1 cellular context compared by ENCODE assay signal in genomic region chr20:51594999-51595532, GRCh38.
A peak's percentile ranks its signal among the peaks of the same experiment; 100 is the strongest.
TF ChIP-seq lines count a peak whose summit lies in the region.

No MANE protein-coding gene starts in this region.

TF ChIP-seq in K562, 482 proteins besides CTCF, POLR2A, EP300 and RAD21 (continued from another document and continues in another):
- TF ChIP-seq XRCC5 (IDR thresholded peaks at IDR 0.05; ENCODE audit: low read depth, low read length) = peak; percentile 93; the same call in 1 of the 2 replicates
- 0 out of 2 replicates have a peak, but pooled peaks have one; percentile 17 for TF ChIP-seq NBN (IDR thresholded peaks at IDR 0.05; ENCODE audit: low read depth)
- TF ChIP-seq ZBTB26 (CRISPR knock-in tag; IDR thresholded peaks at IDR 0.05) = no peak
- no peak for TF ChIP-seq EHMT2 (IDR thresholded peaks at IDR 0.05)
- TF ChIP-seq ZNF324 (CRISPR knock-in tag; IDR thresholded peaks at IDR 0.05) = no peak
- 0 out of 2 replicates have a peak, but pooled peaks have one; percentile 20 for TF ChIP-seq HDAC2 (IDR thresholded peaks at IDR 0.05)
- peak; percentile 58; the same call in 1 of the 2 replicates for TF ChIP-seq ZNF511 (CRISPR knock-in tag; IDR thresholded peaks at IDR 0.05)
- TF ChIP-seq ZNF639 (CRISPR knock-in tag; conservative IDR thresholded peaks at IDR 0.05 in 1 of 2, IDR thresholded peaks at IDR 0.05 in 1 of 2) = peak in 1 of 2 experiments; percentile 69; a peak in 1 of 4 replicates
- TF ChIP-seq ZNF445 (CRISPR knock-in tag; IDR thresholded peaks at IDR 0.05; ENCODE audit: low read depth) = no peak
- TF ChIP-seq MTA1 (IDR thresholded peaks at IDR 0.05; ENCODE audit: borderline replicate concordance) = no peak
- no peak for TF ChIP-seq ZNF76 (CRISPR knock-in tag; IDR thresholded peaks at IDR 0.05; ENCODE audit: borderline replicate concordance)
- peak; percentile 70 for TF ChIP-seq SPI1 (IDR thresholded peaks at IDR 0.05; ENCODE audit: borderline replicate concordance, low read depth, low read length)
- TF ChIP-seq PTBP1 (IDR thresholded peaks at IDR 0.05; ENCODE audit: low read depth, low read length) = no peak
- no peak for TF ChIP-seq ZFPM2 (CRISPR knock-in tag; IDR thresholded peaks at IDR 0.05)
- TF ChIP-seq HDAC3 (IDR thresholded peaks at IDR 0.05; ENCODE audit: borderline replicate concordance, partially characterized antibody) = peak; percentile 30
- no peak for TF ChIP-seq RNF219 (CRISPR knock-in tag; IDR thresholded peaks at IDR 0.05)
- no peak for TF ChIP-seq ZNF780A (CRISPR knock-in tag; IDR thresholded peaks at IDR 0.05)
- no peak for TF ChIP-seq ZNF41 (CRISPR knock-in tag; conservative IDR thresholded peaks at IDR 0.05)
- peak; percentile 46; the same call in 1 of the 2 replicates for TF ChIP-seq MEF2A (IDR thresholded peaks at IDR 0.05; ENCODE audit: control insufficient read depth, low read depth, low read length)
- no peak for TF ChIP-seq KDM5B (IDR thresholded peaks at IDR 0.05; ENCODE audit: insufficient replicate concordance, low read depth, low read length)
- no peak for TF ChIP-seq ZNF407 (IDR thresholded peaks at IDR 0.05; ENCODE audit: low read depth)
- peak; percentile 88; the same call in 1 of the 2 replicates for TF ChIP-seq FOXP1 (CRISPR knock-in tag; IDR thresholded peaks at IDR 0.05)
- peak; percentile 75; the same call in 1 of the 2 replicates for TF ChIP-seq RB1 (IDR thresholded peaks at IDR 0.05; ENCODE audit: low read depth)
- no peak for TF ChIP-seq ZBTB9 (CRISPR knock-in tag; IDR thresholded peaks at IDR 0.05)
- no peak for TF ChIP-seq PKNOX1 (IDR thresholded peaks at IDR 0.05)
- TF ChIP-seq CREB3 (tag; conservative IDR thresholded peaks at IDR 0.05; ENCODE audit: low read depth) = no peak
- 0 out of 2 replicates have a peak, but pooled peaks have one; percentile 37 for TF ChIP-seq DPF2 (IDR thresholded peaks at IDR 0.05)
- no peak for TF ChIP-seq ZMIZ1 (IDR thresholded peaks at IDR 0.05; ENCODE audit: low read depth in 2 of 2, low read length in 2 of 2)
- TF ChIP-seq USF1 (CRISPR knock-in tag; IDR thresholded peaks at IDR 0.05) = peak; percentile 92
